ENCODE assay signal across 37 cellular contexts in the genomic region with DNA sequence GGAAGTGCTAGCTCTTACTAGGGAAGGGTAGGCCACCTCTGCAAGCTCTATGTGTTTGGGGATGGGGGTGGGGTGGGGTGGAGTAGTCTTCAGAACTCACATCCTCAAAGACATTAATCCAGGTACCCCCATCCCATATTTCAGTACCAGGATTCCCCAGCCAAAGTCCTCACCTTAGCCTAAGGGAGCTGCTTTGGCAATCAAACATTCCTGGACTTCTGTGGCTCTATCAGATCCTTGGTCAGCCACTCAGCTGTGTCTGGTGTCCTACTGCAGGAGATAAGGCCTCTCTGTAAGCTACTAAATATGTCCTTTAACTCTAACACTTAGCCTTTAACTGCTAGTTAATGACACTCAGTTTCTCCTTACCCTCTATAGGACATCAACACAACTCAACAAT. TPM values are rescaled to one million over a fixed set of nuclear protein-coding genes. Genes with fewer than 3 reads are reported as not detected.
"Had no signal": no experiment of that assay in that cellular context is flagged by ENCODE, and none has a peak within 500 bp of the region (broad histone marks: within the 10 kb centered on the region; RNA-seq: fewer than 3 reads in every experiment).

No MANE protein-coding gene starts in this region.

- FAIRE-seq: astrocyte, TTC549 had no signal

- DNase-seq: activated B cell treated with CpG ODN at 0.5 μM for 24 hours; activated CD4-positive, alpha-beta memory T cell treated with anti-CD3 and anti-CD28 coated beads for 36 hours; activated CD4-positive, alpha-beta T cell treated with anti-CD3 and anti-CD28 coated beads for 4 hours; activated CD4-positive, alpha-beta T cell treated with anti-CD3 and anti-CD28 coated beads, Interleukin-2, amount 10 ng/mL, durations not matched to agents 24 days and 14 days; activated CD4-positive, alpha-beta T cell treated with anti-CD3 and anti-CD28 coated beads, Interleukin-2, amount 50 U/mL, for 1 hour; activated CD4-positive, alpha-beta T cell treated with anti-CD3 and anti-CD28 coated beads, Interleukin-2, amount 50 U/mL, for 4 hours; activated CD4-positive, CD25-positive, alpha-beta regulatory T cell treated with anti-CD3 and anti-CD28 coated beads, Interleukin-2, amount 50 U/mL, for 72 hours; activated CD8-positive, alpha-beta memory T cell treated with anti-CD3 and anti-CD28 coated beads, Interleukin-2, amount 50 U/mL, for 4 hours; activated CD8-positive, alpha-beta T cell treated with anti-CD3 and anti-CD28 coated beads for 36 hours; activated effector memory CD4-positive, alpha-beta T cell treated with anti-CD3 and anti-CD28 coated beads, Interleukin-2, amount 50 U/mL, for 16 hours; activated gamma-delta T cell treated with Interleukin-2 at 50 U/mL for 16 hours; activated naive CD4-positive, alpha-beta T cell; activated naive CD4-positive, alpha-beta T cell treated with anti-CD3 and anti-CD28 coated beads for 36 hours; activated naive CD4-positive, alpha-beta T cell treated with anti-CD3 and anti-CD28 coated beads, Interleukin-2, amount 50 U/mL, for 16 hours; activated naive CD8-positive, alpha-beta T cell treated with anti-CD3 and anti-CD28 coated beads for 36 hours; activated T-cell treated with anti-CD3 and anti-CD28 coated beads for 4 hours; activated T-cell treated with anti-CD3 and anti-CD28 coated beads, Interleukin-2, amount 50 U/mL, for 1 hour; activated T-cell treated with anti-CD3 and anti-CD28 coated beads, Interleukin-2, amount 50 U/mL, for 4 hours; activated T-cell treated with anti-CD3 and anti-CD28 coated beads, Interleukin-2, amount 50 U/mL, for 72 hours; adrenal gland; amniotic stem cell; aorta; body of pancreas; brain microvascular endothelial cell; central memory CD4-positive, alpha-beta T cell; T-helper 2 cell; T-helper 9 cell had no signal

- H3K4me1 ChIP-seq: adrenal gland, body of pancreas, breast epithelium had no signal

- H3K36me3 ChIP-seq: adrenal gland, brain microvascular endothelial cell, breast epithelium had no signal

- H3K4me3 ChIP-seq: adrenal gland, body of pancreas, breast epithelium had no signal

- H3K9me3 ChIP-seq: adrenal gland, body of pancreas had no signal

- H3K27ac ChIP-seq: adrenal gland, body of pancreas, brain microvascular endothelial cell, breast epithelium, VCaP had no signal

- ATAC-seq: activated CD8-positive, alpha-beta T cell treated with anti-CD3 and anti-CD28 coated beads for 36 hours; activated naive CD4-positive, alpha-beta T cell treated with anti-CD3 and anti-CD28 coated beads, Interleukin-2, amount 50 U/mL, for 72 hours; activated T-cell treated with anti-CD3 and anti-CD28 coated beads, Interleukin-2, amount 50 U/mL, for 4 hours; activated T-cell treated with anti-CD3 and anti-CD28 coated beads, Interleukin-2, amount 50 U/mL, for 72 hours; activated T-helper 17 cell treated with anti-CD3 and anti-CD28 coated beads, Interleukin-2, amount 50 U/mL, for 72 hours; body of pancreas had no signal

- H3K27me3 ChIP-seq: adrenal gland, body of pancreas, breast epithelium had no signal

RNA-seq across cellular contexts. Expression of a gene that starts 26.9 kb away (rescaled TPM):
- total RNA-seq: activated B cell treated with CpG ODN at 0.5 μM for 24 hours; activated CD4-positive, alpha-beta memory T cell treated with anti-CD3 and anti-CD28 coated beads for 36 hours; activated CD4-positive, alpha-beta T cell treated with anti-CD3 and anti-CD28 coated beads, Interleukin-2, amount 10 ng/mL, durations not matched to agents 24 days and 14 days; activated CD8-positive, alpha-beta memory T cell treated with anti-CD3 and anti-CD28 coated beads for 36 hours; activated CD8-positive, alpha-beta T cell treated with anti-CD3 and anti-CD28 coated beads for 36 hours; activated naive CD4-positive, alpha-beta T cell treated with anti-CD3 and anti-CD28 coated beads for 36 hours; activated naive CD4-positive, alpha-beta T cell treated with anti-CD3 and anti-CD28 coated beads, Interleukin-2, amount 50 U/mL, for 72 hours; activated naive CD8-positive, alpha-beta T cell treated with anti-CD3 and anti-CD28 coated beads for 36 hours; activated T-cell treated with anti-CD3 and anti-CD28 coated beads, Interleukin-2, amount 50 U/mL, for 4 hours; activated T-cell treated with anti-CD3 and anti-CD28 coated beads, Interleukin-2, amount 50 U/mL, for 72 hours; activated T-helper 1 cell treated with anti-CD3 and anti-CD28 coated beads, Interleukin-12 subunit alpha, Interleukin-12 subunit beta, Interleukin-2, Interleukin-4 antibody, amounts not matched to agents 30 ng/mL and 10 ng/mL and 1 ng/mL, durations not matched to agents 14 hours and 24 hours and 36 hours; activated T-helper 17 cell treated with anti-CD3 and anti-CD28 coated beads, Interleukin-2, amount 50 U/mL, for 72 hours; aorta; astrocyte; body of pancreas; breast epithelium; cardiac septum; cerebellum had no signal
- polyA plus RNA-seq: adrenal gland, aorta had no signal
